In the genomic region with DNA sequence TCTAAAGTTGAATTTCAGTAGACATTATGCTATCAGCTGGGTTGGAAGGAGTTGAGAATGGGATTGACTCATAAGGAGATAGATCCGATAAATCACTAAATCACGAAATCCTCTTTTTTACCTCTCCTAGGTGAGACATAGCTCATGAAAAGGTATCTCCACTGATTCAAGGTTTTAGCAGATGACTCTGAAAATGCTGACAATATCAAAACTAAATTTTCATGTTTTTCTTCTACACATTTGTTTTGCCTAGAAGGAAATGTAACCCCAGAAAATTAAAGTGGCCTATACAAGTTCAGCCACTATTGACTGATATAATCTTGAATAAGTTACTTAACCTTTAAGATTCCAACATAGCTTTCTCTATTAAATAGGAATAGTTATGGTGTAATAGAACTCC, we compare ENCODE assay signal across 10 cellular contexts.
"Had no signal": no experiment of that assay in that cellular context is flagged by ENCODE, and none has a peak within 500 bp of the region (broad histone marks: within the 10 kb centered on the region; RNA-seq: fewer than 3 reads in every experiment).

No MANE protein-coding gene starts in this region.

- H3K27ac Mint-ChIP-seq: GM23338, H9, HFFc6 had no signal

- H3K9me3 ChIP-seq: HAP-1 had no signal

- H2AFZ ChIP-seq: GM23248, GM23338 had no signal

- ATAC-seq: GM23338, HCT116 had no signal

- H3K4me3 Mint-ChIP-seq: GM23338, H9, HFFc6 had no signal

- H3K36me3 ChIP-seq: HAP-1 had no signal

- H3K4me2 ChIP-seq: GM23338 had no signal

- H3K27ac ChIP-seq: GM23248 had no signal

- H3K4me3 ChIP-seq: GM23248, GM23338, HAP-1 had no signal

- FAIRE-seq: H1 had no signal

- H3K9me3 Mint-ChIP-seq: GM23338, H9, HFFc6 had no signal

- DNase-seq: GM23248, GOT3, H7, H9, HCEC 1CT, HFFc6 had no signal

- H3K9ac ChIP-seq: GM23248 had no signal
